In genomic region chr11:30560345-30561106, GRCh38 we compare ENCODE assay signal across 16 cellular contexts.
DNase-seq lines count a peak whose midpoint lies in the region; ATAC-seq and TF ChIP-seq lines count a peak whose summit lies in the region.
"Had no signal": no experiment of that assay in that cellular context is flagged by ENCODE, and none has a peak within 500 bp of the region (broad histone marks: within the 10 kb centered on the region; RNA-seq: fewer than 3 reads in every experiment).

No MANE protein-coding gene starts in this region.

- H3K27me3 Mint-ChIP-seq in nephron progenitor cell (ENCODE audit: low read depth, poor library complexity) = no peaks in the 10 kb centered on the region

- H3K27ac ChIP-seq in KMS-11 = no peak overlapping the region
- peak overlapping the region; percentile 64 for H3K27ac ChIP-seq in iPS-18a (ENCODE audit: low read length)
- H3K27ac ChIP-seq: HL-60 had no signal

- H3K4me3 ChIP-seq in KMS-11 (IDR thresholded peaks at IDR 0.05; ENCODE audit: insufficient read depth, low read depth, low read length) = no peak overlapping the region
- no peak overlapping the region for H3K4me3 ChIP-seq in choroid plexus epithelial cell (ENCODE audit: low read depth, low read length)
- H3K4me3 ChIP-seq in iPS-18a (ENCODE audit: low read length) = peak overlapping the region; percentile 40

- H3K9me3 ChIP-seq in iPS-18a (ENCODE audit: control insufficient read depth, low read depth, low read length) = peaks cover 7% of the 10 kb centered on the region

- H3K27me3 ChIP-seq in KMS-11 (ENCODE audit: insufficient read depth, low read depth) = no peaks in the 10 kb centered on the region
- no peaks in the 10 kb centered on the region for H3K27me3 ChIP-seq in iPS-18a (ENCODE audit: control insufficient read depth, insufficient read depth, low read length)

- peaks cover 6% of the 10 kb centered on the region for H3K36me3 Mint-ChIP-seq in stimulated activated effector memory CD8-positive, alpha-beta T cell treated with anti-CD3 and anti-CD28 coated beads, Interleukin-12 subunit alpha, Interleukin-12 subunit beta, amount 100 ng/mL, for 72 hours
- peaks cover 21% of the 10 kb centered on the region for H3K36me3 Mint-ChIP-seq in nephron progenitor cell (ENCODE audit: low read depth)
- H3K36me3 Mint-ChIP-seq: activated naive CD8-positive, alpha-beta T cell treated with anti-CD3 and anti-CD28 coated beads, Interleukin-2, amount 10 ng/mL, durations not matched to agents 7 days and 5 days had no signal

- H2AFZ ChIP-seq in KMS-11 (ENCODE audit: low read depth) = no peak overlapping the region

- H3K4me1 ChIP-seq in KMS-11 (ENCODE audit: low read depth, poor library complexity, severe bottlenecking) (peaks cover 5% of the 10 kb centered on the region), iPS-18a (ENCODE audit: control insufficient read depth, low read depth, low read length) (peaks cover 51% of the 10 kb centered on the region)

- H4K20me1 ChIP-seq in KMS-11 (ENCODE audit: insufficient read depth) = no peaks in the 10 kb centered on the region

- no peak overlapping the region for H3K4me3 Mint-ChIP-seq in stimulated activated effector memory CD8-positive, alpha-beta T cell treated with anti-CD3 and anti-CD28 coated beads, Interleukin-12 subunit alpha, Interleukin-12 subunit beta, amount 100 ng/mL, for 72 hours
- H3K4me3 Mint-ChIP-seq in nephron progenitor cell = no peak overlapping the region
- H3K4me3 Mint-ChIP-seq: activated naive CD8-positive, alpha-beta T cell treated with anti-CD3 and anti-CD28 coated beads, Interleukin-2, amount 10 ng/mL, durations not matched to agents 7 days and 5 days had no signal

- peak overlapping the region; percentile 19; the same call in 1 of the 2 replicates for H3K4me2 ChIP-seq in KMS-11

- H3K9ac ChIP-seq in KMS-11 (no peak overlapping the region), iPS-18a (ENCODE audit: low read length) (peak overlapping the region; percentile 21)

- no peaks in the 10 kb centered on the region for H3K79me2 ChIP-seq in KMS-11 (ENCODE audit: insufficient read depth, low read depth)

- peak; percentile 43 for ATAC-seq in stimulated activated effector memory CD8-positive, alpha-beta T cell treated with anti-CD3 and anti-CD28 coated beads, Interleukin-12 subunit alpha, Interleukin-12 subunit beta, amount 100 ng/mL, for 72 hours
- no peak for ATAC-seq in HG03097 (IDR thresholded peaks at IDR 0.05; ENCODE audit: low FRiP score, unreplicated experiment)
- ATAC-seq in GM18907 (IDR thresholded peaks at IDR 0.05; ENCODE audit: unreplicated experiment) = no peak
- ATAC-seq: left colon had no signal

- no peak overlapping the region for H3K27ac Mint-ChIP-seq in stimulated activated effector memory CD8-positive, alpha-beta T cell treated with anti-CD3 and anti-CD28 coated beads, Interleukin-12 subunit alpha, Interleukin-12 subunit beta, amount 100 ng/mL, for 72 hours
- H3K27ac Mint-ChIP-seq in nephron progenitor cell = no peak overlapping the region
- H3K27ac Mint-ChIP-seq: activated naive CD8-positive, alpha-beta T cell treated with anti-CD3 and anti-CD28 coated beads, Interleukin-2, amount 10 ng/mL, durations not matched to agents 7 days and 5 days had no signal

- DNase-seq in choroid plexus epithelial cell (ENCODE audit: low read depth) (peak; percentile 2), nephron progenitor cell (no peak), NCI-H2107 treated with DMSO at 0.1 percent for 48 hours (lab: John Stamatoyannopoulos, UW; ENCODE audit: unreplicated experiment) (no peak)
- DNase-seq in stimulated activated effector memory CD8-positive, alpha-beta T cell treated with anti-CD3 and anti-CD28 coated beads, Interleukin-12 subunit alpha, Interleukin-12 subunit beta, amount 100 ng/mL, for 72 hours (ENCODE audit: low spot score in 2 of 2) = no peak
- DNase-seq: activated CD4-positive, alpha-beta T cell treated with anti-CD3 and anti-CD28 coated beads, Interleukin-2, amount 50 U/mL, for 1 hour; activated naive CD8-positive, alpha-beta T cell treated with anti-CD3 and anti-CD28 coated beads, Interleukin-2, amount 10 ng/mL, durations not matched to agents 7 days and 5 days; AML-193; left colon; NCI-H1417 treated with DMSO at 0.1 percent for 48 hours; NCI-H2227 treated with DMSO at 0.1 percent for 48 hours; substantia nigra had no signal

- TF ChIP-seq CTCF in KMS-11 (conservative IDR thresholded peaks at IDR 0.05; ENCODE audit: low read depth, low read length) (no peak), choroid plexus epithelial cell (conservative IDR thresholded peaks at IDR 0.05; ENCODE audit: low read depth, low read length) (no peak), nephron progenitor cell (IDR thresholded peaks at IDR 0.05) (no peak)

- peaks cover 1% of the 10 kb centered on the region for H3K9me3 Mint-ChIP-seq in stimulated activated effector memory CD8-positive, alpha-beta T cell treated with anti-CD3 and anti-CD28 coated beads, Interleukin-12 subunit alpha, Interleukin-12 subunit beta, amount 100 ng/mL, for 72 hours
- peaks cover 20% of the 10 kb centered on the region for H3K9me3 Mint-ChIP-seq in nephron progenitor cell
- H3K9me3 Mint-ChIP-seq: activated naive CD8-positive, alpha-beta T cell treated with anti-CD3 and anti-CD28 coated beads, Interleukin-2, amount 10 ng/mL, durations not matched to agents 7 days and 5 days had no signal

- H3K36me3 ChIP-seq in KMS-11 (ENCODE audit: insufficient read depth) (no peaks in the 10 kb centered on the region), iPS-18a (ENCODE audit: control insufficient read depth, low read depth, low read length) (no peaks in the 10 kb centered on the region)

- H3K4me1 Mint-ChIP-seq in stimulated activated effector memory CD8-positive, alpha-beta T cell treated with anti-CD3 and anti-CD28 coated beads, Interleukin-12 subunit alpha, Interleukin-12 subunit beta, amount 100 ng/mL, for 72 hours = no peaks in the 10 kb centered on the region
- peaks cover 34% of the 10 kb centered on the region for H3K4me1 Mint-ChIP-seq in nephron progenitor cell
